ENCODE assay signal across 8 cellular contexts in genomic region chr10:43421201-43421507, GRCh38. TPM values are rescaled to one million over a fixed set of nuclear protein-coding genes. Genes with fewer than 3 reads are reported as not detected.
DNase-seq lines count a peak whose midpoint lies in the region; ATAC-seq and TF ChIP-seq lines count a peak whose summit lies in the region.

No MANE protein-coding gene starts in this region.

- H4K20me1 ChIP-seq in DOHH2 (ENCODE audit: control insufficient read depth, insufficient read depth, low read depth, low read length): no peaks in the 10 kb centered on the region
- H4K20me1 ChIP-seq in OCI-LY1 (ENCODE audit: insufficient read depth, low read length): no peaks in the 10 kb centered on the region

- H3K4me3 ChIP-seq in DOHH2 (ENCODE audit: low read length) (peak overlapping the region; percentile 83), OCI-LY1 (ENCODE audit: low read depth, low read length, poor library complexity, severe bottlenecking) (peak overlapping the region; percentile 61), parathyroid adenoma (ENCODE audit: low read depth, low read length) (peak overlapping the region; percentile 69)

- H3K9me2 ChIP-seq in DOHH2 (replicated peaks; ENCODE audit: control insufficient read depth, low read length) (no peaks in the 10 kb centered on the region), OCI-LY1 (ENCODE audit: low read depth, low read length) (no peaks in the 10 kb centered on the region)

- H3K79me2 ChIP-seq in DOHH2 (ENCODE audit: control insufficient read depth, low read length) (no peaks in the 10 kb centered on the region), OCI-LY1 (ENCODE audit: insufficient read depth, low read length) (no peaks in the 10 kb centered on the region), parathyroid adenoma (peaks cover 4% of the 10 kb centered on the region)

- no peak for TF ChIP-seq CTCF in DOHH2 (IDR thresholded peaks at IDR 0.05; ENCODE audit: low read depth, low read length, poor library complexity, severe bottlenecking)
- TF ChIP-seq CTCF in OCI-LY1 (IDR thresholded peaks at IDR 0.05; ENCODE audit: low read length): no peak
- no peak for TF ChIP-seq CTCF in endothelial cell (IDR thresholded peaks at IDR 0.05; ENCODE audit: unreplicated experiment)
- TF ChIP-seq CTCF in parathyroid adenoma (IDR thresholded peaks at IDR 0.05): no peak
- TF ChIP-seq CTCF in omental fat pad (IDR thresholded peaks at IDR 0.05): no peak

- no peak overlapping the region for H3K27ac Mint-ChIP-seq in endothelial cell (ENCODE audit: unreplicated experiment)

- H3F3A ChIP-seq in DOHH2 (ENCODE audit: control insufficient read depth, insufficient read depth) (peaks cover 30% of the 10 kb centered on the region), OCI-LY1 (ENCODE audit: insufficient read depth, low read length) (peaks cover 4% of the 10 kb centered on the region; the same call in 1 of the 2 replicates)

- DNase-seq in endothelial cell (ENCODE audit: low spot score): no peak
- DNase-seq in omental fat pad (ENCODE audit: low spot score): no peak
- no peak for DNase-seq in GM19240 (ENCODE audit: insufficient read length, low spot score)

- H3K4me3 Mint-ChIP-seq in endothelial cell (ENCODE audit: unreplicated experiment): peak overlapping the region; percentile 73

- H3K4me1 ChIP-seq in DOHH2 (ENCODE audit: control insufficient read depth, low read length): peaks cover 51% of the 10 kb centered on the region
- H3K4me1 ChIP-seq in OCI-LY1 (ENCODE audit: insufficient read depth, low read length, severe bottlenecking): peaks cover 48% of the 10 kb centered on the region
- no peaks in the 10 kb centered on the region for H3K4me1 ChIP-seq in parathyroid adenoma

- no peaks in the 10 kb centered on the region for H3K9me3 ChIP-seq in DOHH2 (ENCODE audit: control insufficient read depth, insufficient read depth, low read length)
- H3K9me3 ChIP-seq in OCI-LY1 (ENCODE audit: low read length): no peaks in the 10 kb centered on the region
- no peaks in the 10 kb centered on the region for H3K9me3 ChIP-seq in parathyroid adenoma (ENCODE audit: control insufficient read depth, low read length)

- TF ChIP-seq POLR2A in GM18505 (IDR thresholded peaks at IDR 0.05; ENCODE audit: borderline replicate concordance, extremely low read depth, insufficient read depth, insufficient read length): no peak

- H3K27ac ChIP-seq in DOHH2 (ENCODE audit: low read depth, low read length) (peak overlapping the region; percentile 79), OCI-LY1 (ENCODE audit: low read depth, low read length, poor library complexity, severe bottlenecking) (peak overlapping the region; percentile 97), parathyroid adenoma (peak overlapping the region; percentile 99)

- H3K36me3 Mint-ChIP-seq in endothelial cell (ENCODE audit: low read depth, unreplicated experiment): peaks cover 4% of the 10 kb centered on the region

- no peaks in the 10 kb centered on the region for H3K9me3 Mint-ChIP-seq in endothelial cell (ENCODE audit: unreplicated experiment)

- peak overlapping the region; percentile 39 for H2AFZ ChIP-seq in OCI-LY1 (ENCODE audit: low read length)
- peak overlapping the region; percentile 100 for H2AFZ ChIP-seq in parathyroid adenoma

- no peaks in the 10 kb centered on the region for H3K27me3 ChIP-seq in DOHH2 (ENCODE audit: control insufficient read depth, low read length)
- no peaks in the 10 kb centered on the region for H3K27me3 ChIP-seq in OCI-LY1 (ENCODE audit: insufficient read depth, low read length)
- no peaks in the 10 kb centered on the region for H3K27me3 ChIP-seq in parathyroid adenoma (ENCODE audit: control insufficient read depth, insufficient read depth, low read length)

- H3K36me3 ChIP-seq in DOHH2 (ENCODE audit: control insufficient read depth, low read length) (no peaks in the 10 kb centered on the region), OCI-LY1 (ENCODE audit: insufficient read depth, low read length) (no peaks in the 10 kb centered on the region), parathyroid adenoma (ENCODE audit: control insufficient read depth, insufficient read depth, low read length) (no peaks in the 10 kb centered on the region)

- H3K27me3 Mint-ChIP-seq in endothelial cell (ENCODE audit: unreplicated experiment): peaks cover 3% of the 10 kb centered on the region

- H3K4me1 Mint-ChIP-seq in endothelial cell (ENCODE audit: unreplicated experiment): no peaks in the 10 kb centered on the region

- ATAC-seq in GM18505 (IDR thresholded peaks at IDR 0.05; ENCODE audit: unreplicated experiment): no peak
- ATAC-seq in omental fat pad (ENCODE audit: low FRiP score): no peak
- no peak for ATAC-seq in HG03108 (IDR thresholded peaks at IDR 0.05; ENCODE audit: unreplicated experiment)

- peak overlapping the region; percentile 81 for H3K9ac ChIP-seq in OCI-LY1 (ENCODE audit: low read length)
- H3K9ac ChIP-seq in parathyroid adenoma: no peak overlapping the region

- peak overlapping the region; percentile 98 for H3K4me2 ChIP-seq in DOHH2 (ENCODE audit: low read length)
- peak overlapping the region; percentile 79 for H3K4me2 ChIP-seq in OCI-LY1 (ENCODE audit: low read length)
- H3K4me2 ChIP-seq in parathyroid adenoma (ENCODE audit: low read length): peak overlapping the region; percentile 96

RNA-seq across cellular contexts. Expression of gene HNRNPF, which starts 12.2 kb away (rescaled TPM):
- total RNA-seq in endothelial cell (ENCODE audit: unreplicated experiment): 194 TPM
- total RNA-seq in omental fat pad: 100 to 1,000 TPM; 140 to 345 (median 164) TPM

RNA-seq across cellular contexts. Expression of gene ZNF487, which starts 15.8 kb away (rescaled TPM):
- total RNA-seq in endothelial cell (ENCODE audit: unreplicated experiment): 3.3 TPM
- total RNA-seq in omental fat pad: 1 to 10 TPM; 3.7 to 9.2 (median 6.8) TPM

RNA-seq across cellular contexts. Expression of gene FXYD4, which starts 49.7 kb away (rescaled TPM):
- total RNA-seq in endothelial cell (ENCODE audit: unreplicated experiment): not detected
- total RNA-seq in omental fat pad: not detected
